11 cellular contexts compared by ENCODE assay signal in the genomic region with DNA sequence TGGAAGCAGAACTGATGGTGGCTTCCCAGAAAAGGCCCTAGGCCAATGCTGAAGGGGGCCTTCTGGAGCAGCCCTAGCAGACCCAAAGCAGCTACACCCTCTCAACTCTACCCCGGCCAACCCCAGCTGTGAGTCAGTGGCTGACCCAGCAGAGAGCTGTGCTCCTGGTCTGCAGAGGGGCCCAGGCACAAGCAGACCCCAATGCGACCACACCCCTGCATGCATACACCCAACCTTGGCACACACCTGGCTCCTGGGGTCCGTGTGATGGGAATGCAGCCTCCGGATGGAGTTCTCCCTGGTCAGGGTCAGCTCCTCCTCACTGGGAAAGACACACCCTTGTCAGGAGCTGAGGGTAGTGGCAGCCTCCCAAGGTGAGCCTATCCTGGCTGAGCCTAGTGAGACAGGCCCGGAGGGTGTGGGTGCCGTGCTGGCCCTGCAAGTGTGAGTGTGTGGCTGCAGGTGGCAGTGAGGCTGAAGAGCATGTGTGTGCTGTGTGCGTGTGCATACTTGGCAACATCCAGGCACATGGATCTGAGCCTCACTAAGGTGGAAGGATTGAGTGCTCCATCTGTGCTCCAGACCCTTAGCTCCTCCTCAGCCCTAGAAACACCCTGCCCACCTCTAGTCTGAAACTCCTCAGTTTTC. TPM values are rescaled to one million over a fixed set of nuclear protein-coding genes. Genes with fewer than 3 reads are reported as not detected.
DNase-seq lines count a peak whose midpoint lies in the region; ATAC-seq, FAIRE-seq and TF ChIP-seq lines count a peak whose summit lies in the region.
"Had no signal": no experiment of that assay in that cellular context is flagged by ENCODE, and none has a peak within 500 bp of the region (broad histone marks: within the 10 kb centered on the region; RNA-seq: fewer than 3 reads in every experiment).

No MANE protein-coding gene starts in this region.

- no TSS peak for BruUV-seq in K562 (replicated peaks; lab: Mats Ljungman, UMichigan)

- TF ChIP-seq RAD21 in K562 (CRISPR knock-in tag; conservative IDR thresholded peaks at IDR 0.05 in 1 of 2, IDR thresholded peaks at IDR 0.05 in 1 of 2) = no peak

- no peak for TF ChIP-seq EP300 in K562 (IDR thresholded peaks at IDR 0.05; ENCODE audit: low read length)

- DNase-seq in KBM-7 (peak; percentile 5), K562 (ENCODE audit: extremely low read depth in 1 of 4, low spot score in 3 of 4) (no peak), prostate gland (ENCODE audit: low spot score) (peak; percentile 22), NCI-H226 (no peak), dorsolateral prefrontal cortex (no peak), hypothalamus (lab: John Stamatoyannopoulos, UW) (no peak)
- DNase-seq: cortex of kidney, foreskin fibroblast, islet precursor cell had no signal

- in situ Hi-C loops in KBM-7 (cut with MboI; ENCODE audit: low pct_unique_long_range_greater_than_20kb, low sequenced_read_pairs) = no loop called here
- in situ Hi-C loops in K562 (cut with MboI) = no loop called here

- no peaks in the 10 kb centered on the region for H4K20me1 ChIP-seq in K562 (replicated peaks; ENCODE audit: control insufficient read depth, insufficient read depth, low read length)

- CTCF ChIA-PET in K562 (lab: Yijun Ruan, JAX; ENCODE audit: low intra/inter-chr PET ratio) = no interaction called here

- H3K36me3 ChIP-seq in K562 (ENCODE audit: control insufficient read depth, insufficient read depth, low read length) (no peaks in the 10 kb centered on the region), prostate gland (no peaks in the 10 kb centered on the region)
- H3K36me3 ChIP-seq: thoracic aorta had no signal

- TF ChIP-seq POLR2A in K562 (conservative IDR thresholded peaks at IDR 0.05) (no peak), prostate gland (IDR thresholded peaks at IDR 0.05) (no peak)

- H3K9ac ChIP-seq in K562 (ENCODE audit: insufficient read depth in 1 of 2, low read depth in 2 of 2, low read length in 2 of 2) = no peak overlapping the region

- no peaks in the 10 kb centered on the region for H3K9me1 ChIP-seq in K562 (ENCODE audit: control insufficient read depth, insufficient read depth, low read length)

- peak; percentile 43 for ATAC-seq in K562

- POLR2A ChIA-PET in K562 (lab: Yijun Ruan, JAX) = interaction anchor here (0.6 to 1.9 kb wide), 7 partner anchors 12 to 449 kb away, joined by 3 to 8 read pairs (median 3); a partner anchor contains a TSS

- WGBS in K562 (ENCODE audit: insufficient coverage, low coverage, missing lambda C conversion rate) = 55% methylated on average over 7 of the region's 7 CpGs
- 83% methylated on average over 5 of the region's 7 CpGs for WGBS in prostate gland

- H3K9me3 ChIP-seq in K562 (replicated peaks; ENCODE audit: control insufficient read depth, insufficient read depth, low read depth, low read length) = no peaks in the 10 kb centered on the region
- no peaks in the 10 kb centered on the region for H3K9me3 ChIP-seq in prostate gland
- H3K9me3 ChIP-seq: thoracic aorta had no signal

- no peak for TF ChIP-seq CTCF in K562 (IDR thresholded peaks at IDR 0.05 in 2 of 3, conservative IDR thresholded peaks at IDR 0.05 in 1 of 3; ENCODE audit: insufficient read depth in 2 of 3, low read depth in 1 of 3, low read length in 3 of 3)
- peak in 1 of 4 experiments; percentile 14 for TF ChIP-seq CTCF in prostate gland (IDR thresholded peaks at IDR 0.05)
- no peak for TF ChIP-seq CTCF in dorsolateral prefrontal cortex (IDR thresholded peaks at IDR 0.05 in 54 of 56, conservative IDR thresholded peaks at IDR 0.05 in 2 of 56; ENCODE audit: low read depth in 1 of 56, partially characterized antibody in 56 of 56)

- intact Hi-C loops in K562 (cut with micrococcal nuclease) (loop anchor here (10.0 kb wide), 1 partner anchor 61 kb away; a partner anchor contains a TSS), prostate gland (cut with DNase I) (no loop called here), dorsolateral prefrontal cortex (cut with DNase I) (no loop called here)

- H3K4me3 ChIP-seq in K562 = no peak overlapping the region
- no peak overlapping the region for H3K4me3 ChIP-seq in prostate gland
- H3K4me3 ChIP-seq in dorsolateral prefrontal cortex = no peak overlapping the region
- H3K4me3 ChIP-seq: thoracic aorta had no signal

- peaks cover 14 to 27% of the 10 kb centered on the region in 2 experiments for H3K4me1 ChIP-seq in K562 (replicated peaks in 1 of 2; ENCODE audit: control insufficient read depth in 2 of 2, insufficient read depth in 2 of 2, low read length in 2 of 2)
- H3K4me1 ChIP-seq in prostate gland (replicated peaks) = no peaks in the 10 kb centered on the region

- H2AFZ ChIP-seq in K562 (ENCODE audit: low read depth, low read length) = no peak overlapping the region

- H3K27me3 ChIP-seq in K562 (ENCODE audit: control insufficient read depth in 2 of 2, insufficient read depth in 2 of 2, low read length in 2 of 2) = no peaks in the 10 kb centered on the region
- H3K27me3 ChIP-seq in prostate gland (replicated peaks; ENCODE audit: insufficient read depth) = no peaks in the 10 kb centered on the region
- H3K27me3 ChIP-seq in dorsolateral prefrontal cortex = no peaks in the 10 kb centered on the region

- FAIRE-seq in K562 (lab: Jason Lieb, UNC) = no peak

- no peak overlapping the region for H3K4me2 ChIP-seq in K562 (ENCODE audit: insufficient read depth, low read length)

- H3K79me2 ChIP-seq in K562 (ENCODE audit: control insufficient read depth, insufficient read depth, low read length) = no peaks in the 10 kb centered on the region

- no peak overlapping the region for H3K27ac ChIP-seq in K562 (ENCODE audit: extremely low read depth, low read depth, low read length)
- H3K27ac ChIP-seq in prostate gland = no peak overlapping the region
- H3K27ac ChIP-seq in dorsolateral prefrontal cortex = no peak overlapping the region
- H3K27ac ChIP-seq: HL-60, thoracic aorta had no signal

RNA-seq across cellular contexts. Expression of a gene that starts 3.9 kb away (rescaled TPM):
- 0.12 and 0.28 TPM in 2 replicates for total RNA-seq in K562 (2011; cell fraction: chromatin; rRNA removed; ENCODE audit: low replicate concordance)
- total RNA-seq in K562 (2011; cell fraction: nucleolus; rRNA removed) = 0.13 and 0.17 TPM in 2 replicates
- total RNA-seq in K562 (2011; cell fraction: nucleoplasm; rRNA removed) = 0.15 TPM in 1 of 2 replicates, not detected in the other
- total RNA-seq in K562 (2014; rRNA removed) = 0.04 and 0.73 TPM in 2 replicates
- 0.06 and 0.07 TPM in 2 replicates for total RNA-seq in K562 (2014; rRNA removed; fragmentation: Illumina TruSeq; extraction: Trizol)
- 0.04 and 0.07 TPM in 2 replicates for total RNA-seq in K562 (2015; rRNA removed; fragmentation: Illumina TruSeq; extraction: Trizol)
- total RNA-seq in K562 (2021) = 0.35 and 0.42 TPM in 2 replicates
- polyA plus RNA-seq in K562 (2011; rRNA removed) = 0.12 and 0.20 TPM in 2 replicates
- 0.15 and 0.58 TPM in 2 replicates for polyA plus RNA-seq in K562 (2011; cell fraction: cytosol; rRNA removed)
- polyA plus RNA-seq in K562 (2011; cell fraction: nucleus; rRNA removed) = 0.10 and 0.28 TPM in 2 replicates
- polyA plus RNA-seq in K562 (2012) = 0.21 and 0.39 TPM in 2 replicates
- 0.11 and 0.12 TPM in 2 replicates for polyA plus RNA-seq in K562 (2014; fragmentation: Illumina TruSeq; extraction: Trizol)
- under 1 TPM; 0.01 to 0.03 TPM for polyA plus RNA-seq in K562 (2014; fragmentation: Nextera tagmentation; extraction: Ambion mirVana)
- 0.17 and 0.18 TPM in 2 replicates for polyA plus RNA-seq in K562 (2014; rRNA removed)
- 0.09 and 0.14 TPM in 2 replicates for polyA minus RNA-seq in K562 (2011; rRNA and poly(A)+ RNA removed)
- polyA minus RNA-seq in K562 (2011; cell fraction: cytosol; rRNA and poly(A)+ RNA removed) = 0.19 TPM in 1 of 2 replicates, not detected in the other
- polyA minus RNA-seq in K562 (2011; cell fraction: nucleus; rRNA and poly(A)+ RNA removed) = not detected in 2 replicates
- total RNA-seq in prostate gland = 1 to 10 TPM; 3.2 to 5.3 TPM
- 10 to 100 TPM in 1 of 120 experiments, 1 to 10 TPM in 116, under 1 TPM in 3; 0.67 to 13.9 (median 3.2) TPM for total RNA-seq in dorsolateral prefrontal cortex

RNA-seq across cellular contexts. Expression of a gene that starts 15.8 kb away (rescaled TPM):
- total RNA-seq in K562 (2011; cell fraction: chromatin; rRNA removed; ENCODE audit: low replicate concordance) = 0.16 and 0.25 TPM in 2 replicates
- total RNA-seq in K562 (2011; cell fraction: nucleolus; rRNA removed) = not detected in 2 replicates
- total RNA-seq in K562 (2011; cell fraction: nucleoplasm; rRNA removed) = not detected in 2 replicates
- total RNA-seq in K562 (2014; rRNA removed) (not detected in 2 replicates), K562 (2014; rRNA removed; fragmentation: Illumina TruSeq; extraction: Trizol) (not detected in 2 replicates), K562 (2015; rRNA removed; fragmentation: Illumina TruSeq; extraction: Trizol) (not detected in 2 replicates), K562 (2021) (0.09 TPM in 1 of 2 replicates, not detected in the other), prostate gland (10 to 100 TPM in 1 of 2 donors, 1 to 10 TPM in 1; 9.6 to 18.6 TPM), dorsolateral prefrontal cortex (1 to 10 TPM in 1 of 120 experiments, under 1 TPM in 3, not detected in 116; 0.14 to 1.1 (median 0.23) TPM)
- polyA plus RNA-seq in K562 (2011; rRNA removed) (0.01 TPM in 1 of 2 replicates, not detected in the other), K562 (2014; fragmentation: Illumina TruSeq; extraction: Trizol) (not detected in 2 replicates), K562 (2014; fragmentation: Nextera tagmentation; extraction: Ambion mirVana) (not detected), K562 (2014; rRNA removed) (0.09 TPM in 1 of 2 replicates, not detected in the other)
- 0.01 and 0.13 TPM in 2 replicates for polyA plus RNA-seq in K562 (2011; cell fraction: cytosol; rRNA removed)
- polyA plus RNA-seq in K562 (2011; cell fraction: nucleus; rRNA removed) = 0.10 and 0.18 TPM in 2 replicates
- polyA plus RNA-seq in K562 (2012) = 0.07 and 0.12 TPM in 2 replicates
- polyA minus RNA-seq in K562 (2011; rRNA and poly(A)+ RNA removed) = not detected in 2 replicates
- not detected in 2 replicates for polyA minus RNA-seq in K562 (2011; cell fraction: cytosol; rRNA and poly(A)+ RNA removed)
- 0.27 TPM in 1 of 2 replicates, not detected in the other for polyA minus RNA-seq in K562 (2011; cell fraction: nucleus; rRNA and poly(A)+ RNA removed)

RNA-seq across cellular contexts. Expression of a gene that starts 24.6 kb away (rescaled TPM):
- total RNA-seq in K562 (2011; cell fraction: chromatin; rRNA removed; ENCODE audit: low replicate concordance) = not detected in 2 replicates
- not detected in 2 replicates for total RNA-seq in K562 (2011; cell fraction: nucleolus; rRNA removed)
- total RNA-seq in K562 (2011; cell fraction: nucleoplasm; rRNA removed) = not detected in 2 replicates
- total RNA-seq in K562 (2014; rRNA removed) (not detected in 2 replicates), K562 (2014; rRNA removed; fragmentation: Illumina TruSeq; extraction: Trizol) (not detected in 2 replicates), K562 (2015; rRNA removed; fragmentation: Illumina TruSeq; extraction: Trizol) (not detected in 2 replicates), K562 (2021) (not detected in 2 replicates), prostate gland (10 to 100 TPM; 24.8 to 33.3 TPM), dorsolateral prefrontal cortex (10 to 100 TPM; 15.1 to 54.9 (median 36.9) TPM)
- polyA plus RNA-seq in K562 (2011; rRNA removed) (not detected in 2 replicates), K562 (2014; fragmentation: Illumina TruSeq; extraction: Trizol) (not detected in 2 replicates), K562 (2014; fragmentation: Nextera tagmentation; extraction: Ambion mirVana) (not detected), K562 (2014; rRNA removed) (not detected in 2 replicates)
- polyA plus RNA-seq in K562 (2011; cell fraction: cytosol; rRNA removed) = not detected in 2 replicates
- polyA plus RNA-seq in K562 (2011; cell fraction: nucleus; rRNA removed) = not detected in 2 replicates
- polyA plus RNA-seq in K562 (2012) = not detected in 2 replicates
- not detected in 2 replicates for polyA minus RNA-seq in K562 (2011; rRNA and poly(A)+ RNA removed)
- not detected in 2 replicates for polyA minus RNA-seq in K562 (2011; cell fraction: cytosol; rRNA and poly(A)+ RNA removed)
- polyA minus RNA-seq in K562 (2011; cell fraction: nucleus; rRNA and poly(A)+ RNA removed) = not detected in 2 replicates

RNA-seq across cellular contexts. Expression of a gene that starts 27.8 kb away (rescaled TPM):
- 56.3 and 125 TPM in 2 replicates for total RNA-seq in K562 (2011; cell fraction: chromatin; rRNA removed; ENCODE audit: low replicate concordance)
- total RNA-seq in K562 (2011; cell fraction: nucleolus; rRNA removed) = 93.4 and 97.7 TPM in 2 replicates
- total RNA-seq in K562 (2011; cell fraction: nucleoplasm; rRNA removed) = 70.5 and 77.6 TPM in 2 replicates
- total RNA-seq in K562 (2014; rRNA removed) (59.8 and 77.5 TPM in 2 replicates), K562 (2014; rRNA removed; fragmentation: Illumina TruSeq; extraction: Trizol) (43.1 and 52.9 TPM in 2 replicates), K562 (2015; rRNA removed; fragmentation: Illumina TruSeq; extraction: Trizol) (56.4 and 57.5 TPM in 2 replicates), K562 (2021) (50.6 and 51.1 TPM in 2 replicates), prostate gland (10 to 100 TPM; 46.3 to 65.8 TPM), dorsolateral prefrontal cortex (10 to 100 TPM; 46.0 to 87.0 (median 63.2) TPM)
- polyA plus RNA-seq in K562 (2011; rRNA removed) (52.8 and 54.2 TPM in 2 replicates), K562 (2014; fragmentation: Illumina TruSeq; extraction: Trizol) (53.1 and 57.5 TPM in 2 replicates), K562 (2014; fragmentation: Nextera tagmentation; extraction: Ambion mirVana) (10 to 100 TPM in 1 of 2 experiments, 1 to 10 TPM in 1; 7.4 to 46.3 TPM), K562 (2014; rRNA removed) (50.9 and 60.2 TPM in 2 replicates)
- 52.1 and 58.4 TPM in 2 replicates for polyA plus RNA-seq in K562 (2011; cell fraction: cytosol; rRNA removed)
- polyA plus RNA-seq in K562 (2011; cell fraction: nucleus; rRNA removed) = 205 and 262 TPM in 2 replicates
- 44.8 and 45.4 TPM in 2 replicates for polyA plus RNA-seq in K562 (2012)
- polyA minus RNA-seq in K562 (2011; rRNA and poly(A)+ RNA removed) = 67.4 and 82.4 TPM in 2 replicates
- polyA minus RNA-seq in K562 (2011; cell fraction: cytosol; rRNA and poly(A)+ RNA removed) = 31.4 and 33.5 TPM in 2 replicates
- 33.8 and 36.8 TPM in 2 replicates for polyA minus RNA-seq in K562 (2011; cell fraction: nucleus; rRNA and poly(A)+ RNA removed)

RNA-seq across cellular contexts. Expression of a gene that starts 34.8 kb away (rescaled TPM):
- total RNA-seq in K562 (2011; cell fraction: chromatin; rRNA removed; ENCODE audit: low replicate concordance) = 1.5 and 4.4 TPM in 2 replicates
- 2.0 and 3.0 TPM in 2 replicates for total RNA-seq in K562 (2011; cell fraction: nucleolus; rRNA removed)
- 2.4 and 4.0 TPM in 2 replicates for total RNA-seq in K562 (2011; cell fraction: nucleoplasm; rRNA removed)
- total RNA-seq in K562 (2014; rRNA removed) (not detected in 2 replicates), K562 (2014; rRNA removed; fragmentation: Illumina TruSeq; extraction: Trizol) (not detected in 2 replicates), K562 (2015; rRNA removed; fragmentation: Illumina TruSeq; extraction: Trizol) (0.23 TPM in 1 of 2 replicates, not detected in the other), K562 (2021) (0.38 and 0.53 TPM in 2 replicates), prostate gland (100 to 1,000 TPM; 137 to 648 TPM), dorsolateral prefrontal cortex (10 to 100 TPM in 115 of 120 experiments, 1 to 10 TPM in 5; 5.0 to 39.7 (median 19.9) TPM)
- polyA plus RNA-seq in K562 (2011; rRNA removed) (0.23 TPM in 1 of 2 replicates, not detected in the other), K562 (2014; fragmentation: Illumina TruSeq; extraction: Trizol) (not detected in 2 replicates), K562 (2014; fragmentation: Nextera tagmentation; extraction: Ambion mirVana) (not detected), K562 (2014; rRNA removed) (0.23 and 0.27 TPM in 2 replicates)
- not detected in 2 replicates for polyA plus RNA-seq in K562 (2011; cell fraction: cytosol; rRNA removed)
- 1.3 and 3.0 TPM in 2 replicates for polyA plus RNA-seq in K562 (2011; cell fraction: nucleus; rRNA removed)
- polyA plus RNA-seq in K562 (2012) = 0.26 and 0.84 TPM in 2 replicates
- 0.53 TPM in 1 of 2 replicates, not detected in the other for polyA minus RNA-seq in K562 (2011; rRNA and poly(A)+ RNA removed)
- not detected in 2 replicates for polyA minus RNA-seq in K562 (2011; cell fraction: cytosol; rRNA and poly(A)+ RNA removed)
- 0.81 and 1.1 TPM in 2 replicates for polyA minus RNA-seq in K562 (2011; cell fraction: nucleus; rRNA and poly(A)+ RNA removed)

Comparison
In these comparisons a context has a peak if more than half of its experiments do, and no peak if none do; other contexts are left out.
1. DNase-seq: peak in KBM-7 (single experiment) and prostate gland (single experiment); none in K562 (0 of 4), NCI-H226 (single experiment), dorsolateral prefrontal cortex (0 of 10) and hypothalamus (0 of 51).
2. RNA of a gene that starts 15.8 kb away (total RNA-seq): 9.6 to 18.6 TPM in prostate gland; 0.09 to 0.25 TPM in K562 and 0.14 to 1.1 TPM in dorsolateral prefrontal cortex; every median in the first group is over 4 times any median in the second.
3. RNA of a gene that starts 24.6 kb away (total RNA-seq): 15.1 to 54.9 TPM in dorsolateral prefrontal cortex and 24.8 to 33.3 TPM in prostate gland; not detected in K562; every median in the first group is over 10 times any median in the second.